In the genomic region with DNA sequence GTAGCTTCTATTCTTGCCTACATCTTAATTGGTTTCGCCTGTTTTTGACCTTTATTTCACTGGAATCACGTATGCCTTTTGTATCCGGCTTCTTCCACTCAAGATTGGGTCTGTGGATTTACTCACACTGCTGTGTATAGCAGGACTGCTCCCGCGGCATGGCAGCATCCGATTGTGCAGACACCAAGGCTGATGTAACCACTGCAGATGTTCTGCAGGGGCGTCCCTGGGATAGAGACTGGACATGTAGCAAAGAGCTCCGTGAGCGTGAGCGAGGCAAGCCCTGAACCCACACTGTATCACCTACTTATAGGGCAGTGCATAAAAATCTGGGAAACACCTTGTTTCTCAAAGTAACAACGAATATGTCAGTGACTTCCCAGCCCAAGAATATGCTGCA, we compare ENCODE assay signal across 19 cellular contexts. TPM values are rescaled to one million over a fixed set of nuclear protein-coding genes. Genes with fewer than 3 reads are reported as not detected.
DNase-seq lines count a peak whose midpoint lies in the region; ATAC-seq and TF ChIP-seq lines count a peak whose summit lies in the region.
"Had no signal": no experiment of that assay in that cellular context is flagged by ENCODE, and none has a peak within 500 bp of the region (broad histone marks: within the 10 kb centered on the region; RNA-seq: fewer than 3 reads in every experiment).

No MANE protein-coding gene starts in this region.

- no peaks in the 10 kb centered on the region for H3K9me3 ChIP-seq in cardiac muscle cell (ENCODE audit: low read depth)
- H3K9me3 ChIP-seq in mesenchymal stem cell (ENCODE audit: control insufficient read depth, low read length) = no peaks in the 10 kb centered on the region
- no peaks in the 10 kb centered on the region for H3K9me3 ChIP-seq in vagina
- no peaks in the 10 kb centered on the region for H3K9me3 ChIP-seq in effector memory CD4-positive, alpha-beta T cell (ENCODE audit: control insufficient read depth, low read length)
- H3K9me3 ChIP-seq: right atrium auricular region had no signal

- H3K9ac ChIP-seq in mesenchymal stem cell (ENCODE audit: low read length) = no peak overlapping the region

- H4K8ac ChIP-seq in mesenchymal stem cell (ENCODE audit: low read length) = no peak overlapping the region

- H3K4me3 ChIP-seq in cardiac muscle cell = no peak overlapping the region
- H3K4me3 ChIP-seq in mesenchymal stem cell (ENCODE audit: insufficient read depth in 1 of 2, low read depth in 1 of 2, low read length in 2 of 2) = no peak overlapping the region
- H3K4me3 ChIP-seq in vagina = no peak overlapping the region
- H3K4me3 ChIP-seq in effector memory CD4-positive, alpha-beta T cell (ENCODE audit: insufficient read depth, low read depth, low read length, poor library complexity, severe bottlenecking) = no peak overlapping the region
- H3K4me3 ChIP-seq: right atrium auricular region had no signal

- WGBS in mesenchymal stem cell = 91% methylated on average over 11 of the region's 11 CpGs

- no peak overlapping the region for H2BK120ac ChIP-seq in mesenchymal stem cell (ENCODE audit: low read depth, low read length)

- H3K18ac ChIP-seq in mesenchymal stem cell (ENCODE audit: low read depth in 1 of 2, low read length in 2 of 2) = no peak overlapping the region

- H3K4me2 ChIP-seq in mesenchymal stem cell (ENCODE audit: low read length, poor library complexity, severe bottlenecking) = no peak overlapping the region

- H3K36me3 ChIP-seq in cardiac muscle cell (peaks cover 28% of the 10 kb centered on the region), mesenchymal stem cell (ENCODE audit: control insufficient read depth in 1 of 2, insufficient read depth in 2 of 2, low read depth in 1 of 2, low read length in 2 of 2) (peaks cover 23 to 53% of the 10 kb centered on the region in 2 experiments), vagina (peaks cover 0 to 25% of the 10 kb centered on the region in 2 donors)
- H3K36me3 ChIP-seq in effector memory CD4-positive, alpha-beta T cell (ENCODE audit: control insufficient read depth, insufficient read depth, low read length) = peaks cover 13% of the 10 kb centered on the region

- no peak overlapping the region for H4K91ac ChIP-seq in mesenchymal stem cell (ENCODE audit: low read length)

- H3K27me3 ChIP-seq in cardiac muscle cell = no peaks in the 10 kb centered on the region
- no peaks in the 10 kb centered on the region for H3K27me3 ChIP-seq in mesenchymal stem cell (ENCODE audit: control insufficient read depth in 1 of 2, insufficient read depth in 1 of 2, low read length in 2 of 2)
- no peaks in the 10 kb centered on the region for H3K27me3 ChIP-seq in vagina
- H3K27me3 ChIP-seq in effector memory CD4-positive, alpha-beta T cell (replicated peaks; ENCODE audit: control insufficient read depth, insufficient read depth, low read length, poor library complexity, severe bottlenecking) = no peaks in the 10 kb centered on the region
- H3K27me3 ChIP-seq: right atrium auricular region had no signal

- TF ChIP-seq CTCF in cardiac muscle cell (IDR thresholded peaks at IDR 0.05; ENCODE audit: low read depth, low read length) (no peak), vagina (IDR thresholded peaks at IDR 0.05) (no peak)

- no peak overlapping the region for H3K4ac ChIP-seq in mesenchymal stem cell (ENCODE audit: low read depth in 1 of 2, low read length in 2 of 2)

- no peak overlapping the region for H2BK5ac ChIP-seq in mesenchymal stem cell (ENCODE audit: low read depth, low read length, poor library complexity, severe bottlenecking)

- intact Hi-C loops in Right ventricle myocardium inferior (cut with DNase I) = no loop called here
- intact Hi-C loops in vagina (cut with DNase I) = no loop called here

- H2BK15ac ChIP-seq in mesenchymal stem cell (ENCODE audit: low read depth, poor library complexity, severe bottlenecking) = no peak overlapping the region

- H2BK12ac ChIP-seq in mesenchymal stem cell (ENCODE audit: low read length in 2 of 2) = no peak overlapping the region

- ATAC-seq in Right ventricle myocardium inferior = no peak
- ATAC-seq: HCT116 had no signal

- H2AK5ac ChIP-seq in mesenchymal stem cell (ENCODE audit: low read length, severe bottlenecking) = no peak overlapping the region

- no peak overlapping the region for H3K14ac ChIP-seq in mesenchymal stem cell (ENCODE audit: low read length in 2 of 2)

- TF ChIP-seq POLR2A in vagina (IDR thresholded peaks at IDR 0.05) = no peak

- no peak overlapping the region for H3K23ac ChIP-seq in mesenchymal stem cell (ENCODE audit: low read length in 2 of 2)

- H3K27ac ChIP-seq in cardiac muscle cell (peak overlapping the region; percentile 30), angular gyrus (ENCODE audit: low read depth, low read length) (peak overlapping the region; percentile 5), mesenchymal stem cell (ENCODE audit: low read length, poor library complexity, severe bottlenecking) (no peak overlapping the region), vagina (peak overlapping the region; percentile 69)
- H3K27ac ChIP-seq in effector memory CD4-positive, alpha-beta T cell (ENCODE audit: insufficient read depth, low read length, poor library complexity, severe bottlenecking) = no peak overlapping the region
- H3K27ac ChIP-seq: right atrium auricular region had no signal

- H3K79me1 ChIP-seq in mesenchymal stem cell (replicated peaks; ENCODE audit: low read length, poor library complexity, severe bottlenecking) = peaks cover 2% of the 10 kb centered on the region

- H3K4me1 ChIP-seq in cardiac muscle cell (ENCODE audit: low read depth) (no peaks in the 10 kb centered on the region), mesenchymal stem cell (ENCODE audit: control insufficient read depth, insufficient read depth, low read depth, low read length) (peaks cover 10% of the 10 kb centered on the region), vagina (peaks cover 26% of the 10 kb centered on the region)
- H3K4me1 ChIP-seq in effector memory CD4-positive, alpha-beta T cell (ENCODE audit: control insufficient read depth, insufficient read depth, low read length, poor library complexity, severe bottlenecking) = no peaks in the 10 kb centered on the region
- H3K4me1 ChIP-seq: right atrium auricular region had no signal

- H2AFZ ChIP-seq in mesenchymal stem cell (ENCODE audit: low read depth, low read length) = no peak overlapping the region

- no peak for DNase-seq in cardiac muscle cell (ENCODE audit: low read depth in 1 of 2, low spot score in 1 of 2)
- DNase-seq in Right ventricle myocardium inferior (ENCODE audit: missing footprints) = no peak
- DNase-seq in mesenchymal stem cell = peak; percentile 43
- DNase-seq in vagina (ENCODE audit: extremely low spot score in 2 of 2) = no peak
- no peak for DNase-seq in effector memory CD4-positive, alpha-beta T cell
- no peak for DNase-seq in NCI-H1105 (lab: John Stamatoyannopoulos, UW)
- no peak for DNase-seq in NCI-H446 treated with DMSO at 0.1 percent for 48 hours (lab: John Stamatoyannopoulos, UW)
- DNase-seq: activated CD4-positive, alpha-beta T cell treated with anti-CD3 and anti-CD28 coated beads, Interleukin-2, amount 10 ng/mL, durations not matched to agents 7 days and 5 days; NCI-H226; SHP77 had no signal

RNA-seq across cellular contexts. Expression of a gene that starts 11.4 kb away (rescaled TPM):
- total RNA-seq in cardiac muscle cell (not detected in 2 replicates), Right ventricle myocardium inferior (0.30 TPM), vagina (not detected)
- polyA plus RNA-seq in cardiac muscle cell = 0.20 TPM in 1 of 2 replicates, not detected in the other
- not detected for polyA plus RNA-seq in mesenchymal stem cell (2013, experiment 1 of 2)
- not detected for polyA plus RNA-seq in mesenchymal stem cell (2013, experiment 2 of 2)
- total RNA-seq: activated CD4-positive, alpha-beta T cell treated with anti-CD3 and anti-CD28 coated beads, Interleukin-2, amount 10 ng/mL, durations not matched to agents 7 days and 5 days; activated T-cell treated with anti-CD3 and anti-CD28 coated beads, Interleukin-2, amount 50 U/mL, for 4 hours; cerebellum; glomerular endothelial cell; HT1080; subcutaneous adipose tissue; T-helper 2 cell treated with Interferon-gamma antibody and Interleukin-4, amounts not matched to agents 100 ng/mL and 5 ng/mL, for 36 hours had no signal

RNA-seq across cellular contexts. Expression of a gene that starts 11.8 kb away (rescaled TPM):
- 39.1 and 95.8 TPM in 2 replicates for total RNA-seq in cardiac muscle cell
- polyA plus RNA-seq in cardiac muscle cell = 73.8 and 182 TPM in 2 replicates
- total RNA-seq in Right ventricle myocardium inferior = 14.6 TPM
- polyA plus RNA-seq in mesenchymal stem cell (2013, experiment 1 of 2) = 198 TPM
- polyA plus RNA-seq in mesenchymal stem cell (2013, experiment 2 of 2) = 211 TPM
- 50.3 TPM for total RNA-seq in vagina

RNA-seq across cellular contexts. Expression of a gene that starts 19.1 kb away (rescaled TPM):
- total RNA-seq in cardiac muscle cell (13.0 and 14.6 TPM in 2 replicates), Right ventricle myocardium inferior (28.9 TPM), vagina (16.9 TPM)
- polyA plus RNA-seq in cardiac muscle cell = 15.7 and 16.7 TPM in 2 replicates
- polyA plus RNA-seq in mesenchymal stem cell (2013, experiment 1 of 2) = 18.0 TPM
- 17.1 TPM for polyA plus RNA-seq in mesenchymal stem cell (2013, experiment 2 of 2)

RNA-seq across cellular contexts. Expression of a gene that starts 48.9 kb away (rescaled TPM):
- 34.4 and 49.7 TPM in 2 replicates for total RNA-seq in cardiac muscle cell
- 42.1 and 51.2 TPM in 2 replicates for polyA plus RNA-seq in cardiac muscle cell
- 29.3 TPM for total RNA-seq in Right ventricle myocardium inferior
- 33.3 TPM for polyA plus RNA-seq in mesenchymal stem cell (2013, experiment 1 of 2)
- polyA plus RNA-seq in mesenchymal stem cell (2013, experiment 2 of 2) = 29.9 TPM
- 24.8 TPM for total RNA-seq in vagina

Comparison
In these comparisons a context has a peak if more than half of its experiments do, and no peak if none do; other contexts are left out.
1. H3K27ac ChIP-seq: peak in cardiac muscle cell (single experiment), angular gyrus (single experiment) and vagina (single experiment); none in mesenchymal stem cell (single experiment) and effector memory CD4-positive, alpha-beta T cell (single experiment).